ENCODE assay signal across 14 cellular contexts in the genomic region with DNA sequence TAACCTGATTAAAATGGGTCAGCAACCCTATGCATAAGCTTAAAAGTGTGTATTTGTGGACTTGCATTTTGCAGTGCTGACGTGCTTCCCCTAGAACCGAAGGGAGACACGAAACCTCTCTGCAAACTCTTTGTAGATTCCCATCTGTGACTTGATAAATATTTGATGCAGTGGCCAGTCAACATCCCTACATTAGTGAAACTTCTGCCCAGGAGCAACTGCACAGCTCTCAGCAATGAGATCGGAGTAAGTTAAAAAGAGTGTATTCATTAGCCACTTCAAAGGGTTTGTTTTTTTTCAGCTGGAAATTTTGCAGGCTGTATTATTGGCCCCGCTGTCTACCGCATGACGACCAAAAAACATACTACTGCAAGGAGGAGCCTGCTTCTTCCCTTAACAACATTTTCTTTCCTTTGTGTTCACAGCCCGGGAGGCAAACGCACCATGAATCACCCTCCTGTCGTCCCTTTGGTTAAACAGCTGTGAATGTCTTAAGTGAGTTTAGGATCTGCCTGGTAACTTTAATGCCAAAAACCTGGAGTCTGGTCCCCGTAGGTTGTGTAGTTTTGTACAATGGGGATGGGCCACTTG. TPM values are rescaled to one million over a fixed set of nuclear protein-coding genes. Genes with fewer than 3 reads are reported as not detected.
DNase-seq lines count a peak whose midpoint lies in the region; ATAC-seq and TF ChIP-seq lines count a peak whose summit lies in the region.
"Had no signal": no experiment of that assay in that cellular context is flagged by ENCODE, and none has a peak within 500 bp of the region (broad histone marks: within the 10 kb centered on the region; RNA-seq: fewer than 3 reads in every experiment).

No MANE protein-coding gene starts in this region.

- H3K4me2 ChIP-seq in mesendoderm (ENCODE audit: low read length) = no peak overlapping the region
- H3K4me2 ChIP-seq: BLaER1 treated with 17β-estradiol and CSF1 and Interleukin-3, amounts not matched to agents 10 nM and 100 nM had no signal

- no peak overlapping the region for H4K5ac ChIP-seq in mesendoderm (ENCODE audit: low read length)

- ATAC-seq in Panc1 = peak; percentile 42; the same call in 1 of the 2 replicates
- no peak for ATAC-seq in GM18498 (IDR thresholded peaks at IDR 0.05; ENCODE audit: unreplicated experiment)
- ATAC-seq: left lobe of liver had no signal

- no peaks in the 10 kb centered on the region for H3K9me3 Mint-ChIP-seq in CD4-positive, alpha-beta memory T cell

- H3K36me3 ChIP-seq in Panc1 (ENCODE audit: control insufficient read depth, insufficient read depth, low read length) (no peaks in the 10 kb centered on the region), mesendoderm (ENCODE audit: control insufficient read depth, insufficient read depth, low read length) (no peaks in the 10 kb centered on the region), spleen (no peaks in the 10 kb centered on the region)
- H3K36me3 ChIP-seq in CD4-positive, alpha-beta memory T cell (ENCODE audit: insufficient read depth, low read length) = no peaks in the 10 kb centered on the region
- H3K36me3 ChIP-seq: BLaER1 treated with 17β-estradiol and CSF1 and Interleukin-3, amounts not matched to agents 10 nM and 100 nM had no signal

- no peaks in the 10 kb centered on the region for H3K79me2 ChIP-seq in mesendoderm (ENCODE audit: control insufficient read depth, insufficient read depth, low read length)

- H3K4me3 ChIP-seq in Panc1 (ENCODE audit: low read depth in 2 of 2, low read length in 2 of 2) (no peak overlapping the region), mesendoderm (ENCODE audit: low read length) (no peak overlapping the region), spleen (no peak overlapping the region)
- H3K4me3 ChIP-seq in CD4-positive, alpha-beta memory T cell (ENCODE audit: low read length in 2 of 2) = no peak overlapping the region
- H3K4me3 ChIP-seq: BLaER1 treated with 17β-estradiol and CSF1 and Interleukin-3, amounts not matched to agents 10 nM and 100 nM had no signal

- in situ Hi-C loops in Panc1 (cut with HindIII; ENCODE audit: low pct_unique_long_range_greater_than_20kb, low sequenced_read_pairs) (no loop called here), ACHN (cut with HindIII; ENCODE audit: low pct_ligation_motif_present, low pct_unique_long_range_greater_than_20kb, low sequenced_read_pairs) (no loop called here)

- H3K18ac ChIP-seq in mesendoderm (ENCODE audit: low read length) = no peak overlapping the region

- TF ChIP-seq CTCF in Panc1 (IDR thresholded peaks at IDR 0.05) (no peak), spleen (IDR thresholded peaks at IDR 0.05 in 8 of 11, conservative IDR thresholded peaks at IDR 0.05 in 3 of 11) (no peak)

- no peaks in the 10 kb centered on the region for H3K9me3 ChIP-seq in Panc1 (ENCODE audit: control insufficient read depth, insufficient read depth, low read depth, low read length)
- H3K9me3 ChIP-seq in spleen = no peaks in the 10 kb centered on the region
- H3K9me3 ChIP-seq in CD4-positive, alpha-beta memory T cell (ENCODE audit: control insufficient read depth in 1 of 2, low read length in 2 of 2) = no peaks in the 10 kb centered on the region
- H3K9me3 ChIP-seq: BLaER1 treated with 17β-estradiol and CSF1 and Interleukin-3, amounts not matched to agents 10 nM and 100 nM had no signal

- no peak overlapping the region for H3K56ac ChIP-seq in mesendoderm (ENCODE audit: low read length)

- no peaks in the 10 kb centered on the region for H3K4me1 Mint-ChIP-seq in CD4-positive, alpha-beta memory T cell

- DNase-seq in EH (ENCODE audit: low read depth) (peak; percentile 45), Panc1 (ENCODE audit: low read depth, low spot score) (no peak), dermis blood vessel endothelial cell (peak; percentile 3), mesendoderm (peak; percentile 18), spleen (no peak), ACHN (no peak)
- DNase-seq in CD4-positive, alpha-beta memory T cell = no peak
- DNase-seq: activated CD4-positive, alpha-beta T cell treated with anti-CD3 and anti-CD28 coated beads, Interleukin-2, amount 50 U/mL, for 1 hour; activated effector memory CD4-positive, alpha-beta T cell treated with Interleukin-2 at 50 U/mL for 16 hours; NCI-H2029 treated with DMSO at 0.1 percent for 48 hours; occipital lobe had no signal

- no peak overlapping the region for H3K9ac ChIP-seq in mesendoderm (ENCODE audit: low read length)
- H3K9ac ChIP-seq: BLaER1 treated with 17β-estradiol and CSF1 and Interleukin-3, amounts not matched to agents 10 nM and 100 nM had no signal

- H3K4me1 ChIP-seq in Panc1 (ENCODE audit: control insufficient read depth, insufficient read depth, low read length) = no peaks in the 10 kb centered on the region
- no peaks in the 10 kb centered on the region for H3K4me1 ChIP-seq in mesendoderm (ENCODE audit: control insufficient read depth, low read depth, low read length)
- no peaks in the 10 kb centered on the region for H3K4me1 ChIP-seq in spleen
- no peaks in the 10 kb centered on the region for H3K4me1 ChIP-seq in CD4-positive, alpha-beta memory T cell (ENCODE audit: insufficient read depth, low read length)
- H3K4me1 ChIP-seq: BLaER1 treated with 17β-estradiol and CSF1 and Interleukin-3, amounts not matched to agents 10 nM and 100 nM had no signal

- H3K27ac ChIP-seq in Panc1 (ENCODE audit: low read length) = no peak overlapping the region
- no peak overlapping the region for H3K27ac ChIP-seq in mesendoderm (ENCODE audit: low read depth, low read length)
- no peak overlapping the region for H3K27ac ChIP-seq in spleen
- H3K27ac ChIP-seq in CD4-positive, alpha-beta memory T cell (ENCODE audit: low read depth, low read length) = no peak overlapping the region
- H3K27ac ChIP-seq: BLaER1 treated with 17β-estradiol and CSF1 and Interleukin-3, amounts not matched to agents 10 nM and 100 nM had no signal

- no peak for TF ChIP-seq POLR2A in spleen (IDR thresholded peaks at IDR 0.05)

- H2BK120ac ChIP-seq in mesendoderm (ENCODE audit: low read depth, low read length) = no peak overlapping the region

- CTCF ChIA-PET in Panc1 (lab: Charles Lee) = no interaction called here
- CTCF ChIA-PET in CD4-positive, alpha-beta memory T cell (lab: Charles Lee; ENCODE audit: partially characterized antibody) = no interaction called here

- no peak overlapping the region for H3K27ac Mint-ChIP-seq in CD4-positive, alpha-beta memory T cell

- H3K27me3 Mint-ChIP-seq in CD4-positive, alpha-beta memory T cell = peaks cover 3% of the 10 kb centered on the region in 2 donors

- H3K27me3 ChIP-seq in Panc1 (ENCODE audit: control insufficient read depth, insufficient read depth, low read length) (no peaks in the 10 kb centered on the region), mesendoderm (ENCODE audit: insufficient read depth, low read length, poor library complexity) (no peaks in the 10 kb centered on the region), spleen (replicated peaks in 1 of 7) (no peaks in the 10 kb centered on the region)
- H3K27me3 ChIP-seq in CD4-positive, alpha-beta memory T cell (ENCODE audit: insufficient read depth, low read length) = no peaks in the 10 kb centered on the region
- H3K27me3 ChIP-seq: BLaER1 treated with 17β-estradiol and CSF1 and Interleukin-3, amounts not matched to agents 10 nM and 100 nM had no signal

- BruUV-seq in Panc1 (replicated peaks; lab: Mats Ljungman, UMichigan) = no TSS peak

- WGBS in mesendoderm (ENCODE audit: extremely low coverage, insufficient coverage, low lambda C conversion rate) = no CpG with 5 or more reads among the region's 11 CpGs
- WGBS in spleen, 5 donors = 53 to 64% (median 62%) methylated on average over 10 to 11 of the region's 11 CpGs

- POLR2A ChIA-PET in Panc1 (lab: Charles Lee) = no interaction called here
- POLR2A ChIA-PET in CD4-positive, alpha-beta memory T cell (lab: Charles Lee; ENCODE audit: partially characterized antibody) = no interaction called here

- H2BK15ac ChIP-seq in mesendoderm (replicated peaks; ENCODE audit: low read depth) = no peak overlapping the region

- no peak overlapping the region for H3K23ac ChIP-seq in mesendoderm (ENCODE audit: low read length)

- H4K8ac ChIP-seq in mesendoderm (ENCODE audit: low read depth, low read length) = no peak overlapping the region

- no peak overlapping the region for H3K4ac ChIP-seq in mesendoderm (ENCODE audit: low read depth, low read length)

- no peak overlapping the region for H3K4me3 Mint-ChIP-seq in CD4-positive, alpha-beta memory T cell

- H2AK5ac ChIP-seq in mesendoderm (ENCODE audit: low read length) = no peak overlapping the region

- no peak overlapping the region for H2BK5ac ChIP-seq in mesendoderm (ENCODE audit: low read length)

- no peaks in the 10 kb centered on the region for H3K79me1 ChIP-seq in mesendoderm (ENCODE audit: low read length)

- no peaks in the 10 kb centered on the region for H3K36me3 Mint-ChIP-seq in CD4-positive, alpha-beta memory T cell

- intact Hi-C loops in Panc1 (cut with micrococcal nuclease; ENCODE audit: unreplicated experiment) = no loop called here
- intact Hi-C loops in spleen (cut with DNase I; ENCODE audit: low total_unique reads) = no loop called here
- intact Hi-C loops in CD4-positive, alpha-beta memory T cell (cut with micrococcal nuclease) = no loop called here

RNA-seq across cellular contexts. Expression of a gene that starts 38.0 kb away (rescaled TPM):
- total RNA-seq in Panc1 (2021; ENCODE audit: unreplicated experiment) (75.9 TPM), dermis blood vessel endothelial cell (31.0 and 38.7 TPM in 2 replicates), spleen (100 to 1,000 TPM in 2 of 7 donors, 10 to 100 TPM in 5; 63.0 to 117 (median 81.0) TPM)
- 30.7 TPM for polyA plus RNA-seq in Panc1 (2012; ENCODE audit: insufficient read length)
- polyA plus RNA-seq in mesendoderm (2013, experiment 1 of 2) = 110 TPM
- 111 TPM for polyA plus RNA-seq in mesendoderm (2013, experiment 2 of 2)
- 10 to 100 TPM; 43.7 to 72.2 (median 51.1) TPM for polyA plus RNA-seq in spleen
- total RNA-seq in CD4-positive, alpha-beta memory T cell = 10 to 100 TPM; 67.9 to 68.5 TPM
- 10 to 100 TPM; 20.3 to 46.4 TPM for polyA plus RNA-seq in CD4-positive, alpha-beta memory T cell

Comparison
In these comparisons a context has a peak if more than half of its experiments do, and no peak if none do; other contexts are left out.
1. DNase-seq: peak in EH (single experiment), dermis blood vessel endothelial cell (single experiment) and mesendoderm (single experiment); none in Panc1 (single experiment), spleen (single experiment), CD4-positive, alpha-beta memory T cell (0 of 5) and ACHN (single experiment).